9 cellular contexts compared by ENCODE assay signal in the genomic region with DNA sequence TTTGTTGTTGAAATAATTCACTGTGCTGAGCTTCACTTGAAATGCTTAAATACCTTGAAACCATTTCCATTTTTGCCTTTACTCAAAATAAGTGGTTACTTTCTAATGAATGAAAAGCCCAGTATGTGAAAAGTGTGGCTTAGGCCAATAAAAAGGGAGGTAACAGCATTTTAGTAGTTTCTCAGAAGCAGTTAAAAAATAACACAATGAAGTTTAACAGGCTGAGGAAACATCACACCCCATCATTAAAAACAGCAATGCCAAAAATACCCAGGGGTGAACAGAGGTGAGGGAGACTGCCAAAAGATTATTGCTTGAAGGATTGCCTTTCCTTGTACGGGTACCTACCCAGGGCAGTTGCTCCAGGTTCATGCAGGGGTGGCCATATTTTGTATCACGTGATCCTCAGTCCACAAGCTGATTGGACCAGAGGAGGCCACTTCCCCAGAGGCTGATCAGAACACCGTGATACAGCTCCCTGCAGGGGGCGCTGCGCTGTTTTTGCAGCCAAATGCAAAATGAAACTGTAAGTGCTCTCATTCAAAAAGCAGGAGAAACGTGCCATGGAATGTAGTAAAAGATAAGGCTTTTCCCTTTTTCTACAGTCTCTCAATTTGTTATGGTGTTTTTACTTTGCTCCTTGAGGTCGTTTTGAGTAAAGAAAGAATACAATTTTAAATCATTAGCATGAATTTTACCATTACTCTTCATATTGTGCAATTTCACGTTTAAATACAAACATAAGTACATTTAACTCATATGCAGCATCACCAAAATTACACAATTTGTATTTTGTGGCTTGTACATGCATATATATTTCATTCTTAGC.
DNase-seq lines count a peak whose midpoint lies in the region; ATAC-seq, FAIRE-seq and TF ChIP-seq lines count a peak whose summit lies in the region.
"Had no signal": no experiment of that assay in that cellular context is flagged by ENCODE, and none has a peak within 500 bp of the region (broad histone marks: within the 10 kb centered on the region; RNA-seq: fewer than 3 reads in every experiment).

No MANE protein-coding gene starts in this region.

- FAIRE-seq in GM18507 (lab: Jason Lieb, UNC): no peak

- H3K79me2 ChIP-seq in ACC112 (ENCODE audit: control insufficient read depth, insufficient read depth, low read length, unreplicated experiment): no peaks in the 10 kb centered on the region

- TF ChIP-seq CTCF in gastroesophageal sphincter (IDR thresholded peaks at IDR 0.05): peak; percentile 54 to 85 (median 80)
- peak in 2 of 3 experiments; percentile 26 to 43 for TF ChIP-seq CTCF in vagina (IDR thresholded peaks at IDR 0.05)

- no peaks in the 10 kb centered on the region for H3K9me3 ChIP-seq in gastroesophageal sphincter
- no peaks in the 10 kb centered on the region for H3K9me3 ChIP-seq in vagina

- peaks cover 3% of the 10 kb centered on the region for H3K36me3 Mint-ChIP-seq in activated T-helper 2 cell treated with anti-CD3 and anti-CD28 coated beads, Interferon-gamma antibody, Interleukin-2, Interleukin-4, amounts not matched to agents 10 μg/mL and 5 μg/mL and 100 μg/mL, durations not matched to agents 14 hours and 24 hours and 36 hours (ENCODE audit: low read depth)
- H3K36me3 Mint-ChIP-seq: naive thymus-derived CD8-positive, alpha-beta T cell had no signal

- peaks cover 6% of the 10 kb centered on the region for H3K9me3 Mint-ChIP-seq in activated T-helper 2 cell treated with anti-CD3 and anti-CD28 coated beads, Interferon-gamma antibody, Interleukin-2, Interleukin-4, amounts not matched to agents 10 μg/mL and 5 μg/mL and 100 μg/mL, durations not matched to agents 14 hours and 24 hours and 36 hours

- H3K27ac ChIP-seq in ACC112 (ENCODE audit: low read depth, low read length): peak overlapping the region; percentile 72
- peak overlapping the region in 2 of 4 donors; percentile 28 to 42 for H3K27ac ChIP-seq in gastroesophageal sphincter
- H3K27ac ChIP-seq in vagina: no peak overlapping the region

- WGBS in gastroesophageal sphincter (ENCODE audit: low coverage in 1 of 2), 2 donors: 15 to 27% methylated on average over 6 to 8 of the region's 8 CpGs

- no peak overlapping the region for H3K4me3 Mint-ChIP-seq in activated T-helper 2 cell treated with anti-CD3 and anti-CD28 coated beads, Interferon-gamma antibody, Interleukin-2, Interleukin-4, amounts not matched to agents 10 μg/mL and 5 μg/mL and 100 μg/mL, durations not matched to agents 14 hours and 24 hours and 36 hours (ENCODE audit: low read depth)
- H3K4me3 Mint-ChIP-seq: naive thymus-derived CD8-positive, alpha-beta T cell had no signal

- H3K27ac Mint-ChIP-seq in activated T-helper 2 cell treated with anti-CD3 and anti-CD28 coated beads, Interferon-gamma antibody, Interleukin-2, Interleukin-4, amounts not matched to agents 10 μg/mL and 5 μg/mL and 100 μg/mL, durations not matched to agents 14 hours and 24 hours and 36 hours: no peak overlapping the region
- H3K27ac Mint-ChIP-seq: naive thymus-derived CD8-positive, alpha-beta T cell had no signal

- H3K4me1 ChIP-seq in ACC112 (ENCODE audit: control insufficient read depth, insufficient read depth, low read length, unreplicated experiment): peaks cover 24% of the 10 kb centered on the region
- H3K4me1 ChIP-seq in gastroesophageal sphincter: peaks cover 0 to 20% (median 3%) of the 10 kb centered on the region in 3 donors
- H3K4me1 ChIP-seq in vagina: peaks cover 17% of the 10 kb centered on the region

- peak overlapping the region; percentile 68 for H3K4me3 ChIP-seq in ACC112 (ENCODE audit: low read depth, low read length)
- H3K4me3 ChIP-seq in gastroesophageal sphincter: peak overlapping the region in 1 of 2 donors; percentile 14
- no peak overlapping the region for H3K4me3 ChIP-seq in vagina

- no peak for TF ChIP-seq EP300 in gastroesophageal sphincter (IDR thresholded peaks at IDR 0.05)

- H3K27me3 ChIP-seq in ACC112 (ENCODE audit: insufficient read depth, low read length) (no peaks in the 10 kb centered on the region), gastroesophageal sphincter (no peaks in the 10 kb centered on the region), vagina (no peaks in the 10 kb centered on the region)

- H3K36me3 ChIP-seq in ACC112 (ENCODE audit: insufficient read depth, low read length): no peaks in the 10 kb centered on the region
- no peaks in the 10 kb centered on the region for H3K36me3 ChIP-seq in gastroesophageal sphincter
- no peaks in the 10 kb centered on the region for H3K36me3 ChIP-seq in vagina

- TF ChIP-seq POLR2A in gastroesophageal sphincter (IDR thresholded peaks at IDR 0.05) (no peak), vagina (IDR thresholded peaks at IDR 0.05) (no peak)

- intact Hi-C loops in activated T-helper 2 cell treated with anti-CD3 and anti-CD28 coated beads, Interferon-gamma antibody, Interleukin-2, Interleukin-4, amounts not matched to agents 10 μg/mL and 5 μg/mL and 100 μg/mL, durations not matched to agents 14 hours and 24 hours and 36 hours (cut with micrococcal nuclease): loop anchor here (10.0 kb wide), 1 partner anchor 607 kb away; no protein-coding TSS in a partner anchor
- intact Hi-C loops in vagina (cut with DNase I): no loop called here

- DNase-seq in GM18507 (ENCODE audit: extremely low spot score, insufficient read length, low read depth) (peak; percentile 14), NCI-H748 (lab: John Stamatoyannopoulos, UW; ENCODE audit: unreplicated experiment) (peak; percentile 92), occipital lobe (lab: John Stamatoyannopoulos, UW) (peak; percentile 73), vagina (ENCODE audit: extremely low spot score in 2 of 2) (no peak)
- peak; percentile 32 for DNase-seq in activated T-helper 2 cell treated with anti-CD3 and anti-CD28 coated beads, Interferon-gamma antibody, Interleukin-2, Interleukin-4, amounts not matched to agents 10 μg/mL and 5 μg/mL and 100 μg/mL, durations not matched to agents 14 hours and 24 hours and 36 hours (ENCODE audit: low spot score)

- ATAC-seq in gastroesophageal sphincter (peak; percentile 90), HG03571 (IDR thresholded peaks at IDR 0.05; ENCODE audit: unreplicated experiment) (no peak)

- peaks cover 22% of the 10 kb centered on the region for H3K4me1 Mint-ChIP-seq in activated T-helper 2 cell treated with anti-CD3 and anti-CD28 coated beads, Interferon-gamma antibody, Interleukin-2, Interleukin-4, amounts not matched to agents 10 μg/mL and 5 μg/mL and 100 μg/mL, durations not matched to agents 14 hours and 24 hours and 36 hours (ENCODE audit: low read depth)
- H3K4me1 Mint-ChIP-seq: naive thymus-derived CD8-positive, alpha-beta T cell had no signal

- H3K27me3 Mint-ChIP-seq in activated T-helper 2 cell treated with anti-CD3 and anti-CD28 coated beads, Interferon-gamma antibody, Interleukin-2, Interleukin-4, amounts not matched to agents 10 μg/mL and 5 μg/mL and 100 μg/mL, durations not matched to agents 14 hours and 24 hours and 36 hours (ENCODE audit: low read depth): peaks cover 10% of the 10 kb centered on the region

- peak overlapping the region; percentile 69 for H2AFZ ChIP-seq in ACC112 (ENCODE audit: low read length, unreplicated experiment)

Comparison
In these comparisons a context has a peak if more than half of its experiments do, and no peak if none do; other contexts are left out.
1. DNase-seq: peak in GM18507 (single experiment), NCI-H748 (single experiment), activated T-helper 2 cell treated with anti-CD3 and anti-CD28 coated beads, Interferon-gamma antibody, Interleukin-2, Interleukin-4, amounts not matched to agents 10 μg/mL and 5 μg/mL and 100 μg/mL, durations not matched to agents 14 hours and 24 hours and 36 hours (single experiment) and occipital lobe (single experiment); none in vagina (0 of 2).